In the genomic region with DNA sequence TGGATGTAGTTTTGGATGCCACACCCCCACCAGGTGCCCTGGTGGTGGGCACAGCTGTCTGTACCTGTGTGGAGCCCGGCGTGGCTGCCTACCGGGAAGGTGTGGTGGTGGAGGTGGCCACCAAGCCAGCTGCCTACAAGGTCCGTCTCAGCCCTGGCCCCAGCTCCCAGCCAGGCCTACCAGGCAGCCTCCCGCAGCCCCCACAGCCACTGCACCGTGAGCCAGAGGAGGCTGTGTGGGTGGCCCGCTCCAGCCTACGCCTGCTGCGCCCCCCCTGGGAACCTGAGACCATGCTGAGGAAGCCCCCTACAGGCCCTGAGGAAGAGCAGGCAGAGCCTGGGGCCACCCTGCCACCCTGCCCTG, we compare ENCODE assay signal across 16 cellular contexts. TPM values are rescaled to one million over a fixed set of nuclear protein-coding genes. Genes with fewer than 3 reads are reported as not detected.
DNase-seq lines count a peak whose midpoint lies in the region; ATAC-seq and TF ChIP-seq lines count a peak whose summit lies in the region.
"Had no signal": no experiment of that assay in that cellular context is flagged by ENCODE, and none has a peak within 500 bp of the region (broad histone marks: within the 10 kb centered on the region; RNA-seq: fewer than 3 reads in every experiment).

No MANE protein-coding gene starts in this region.

- H3K4me1 ChIP-seq in left ventricle myocardium inferior (peaks cover 68% of the 10 kb centered on the region), RWPE2 (ENCODE audit: insufficient read depth, poor library complexity, severe bottlenecking) (peaks cover 19% of the 10 kb centered on the region), neutrophil (ENCODE audit: control insufficient read depth in 1 of 2, insufficient read depth in 1 of 2, low read depth in 1 of 2, low read length in 1 of 2) (peaks cover 29 to 43% of the 10 kb centered on the region in 2 experiments)

- TF ChIP-seq CTCF in left ventricle myocardium inferior (IDR thresholded peaks at IDR 0.05; ENCODE audit: borderline replicate concordance) = no peak
- TF ChIP-seq CTCF in RWPE2 (IDR thresholded peaks at IDR 0.05; ENCODE audit: poor library complexity, severe bottlenecking) = no peak
- TF ChIP-seq CTCF in neutrophil (IDR thresholded peaks at IDR 0.05) = no peak

- no peak overlapping the region for H3K27ac ChIP-seq in left ventricle myocardium inferior (replicated peaks)
- H3K27ac ChIP-seq in RWPE2 (ENCODE audit: poor library complexity, severe bottlenecking) = no peak overlapping the region
- H3K27ac ChIP-seq in neutrophil = peak overlapping the region; percentile 7
- H3K27ac ChIP-seq: SJSA1 had no signal

- DNase-seq in left cardiac atrium = peak; percentile 13
- no peak for DNase-seq in left ventricle myocardium inferior
- peak; percentile 45 for DNase-seq in RWPE2 (ENCODE audit: low spot score)
- DNase-seq in ureter (ENCODE audit: low spot score) = peak; percentile 43
- DNase-seq in SHP77 (lab: John Stamatoyannopoulos, UW) = no peak
- DNase-seq: C1 segment of cervical spinal cord, DMS53, EL, KBM-7, NCI-H1105 treated with DMSO at 0.1 percent for 48 hours, NCI-H1694, NCI-H510A treated with DMSO at 0.1 percent for 48 hours, NCI-H774 had no signal

- H3K36me3 ChIP-seq in left ventricle myocardium inferior (peaks cover 32% of the 10 kb centered on the region), RWPE2 (ENCODE audit: low read depth) (peaks cover 32% of the 10 kb centered on the region), neutrophil (peaks cover 51% of the 10 kb centered on the region)

- H3K9me3 ChIP-seq in left ventricle myocardium inferior (replicated peaks) = no peaks in the 10 kb centered on the region
- no peaks in the 10 kb centered on the region for H3K9me3 ChIP-seq in RWPE2 (ENCODE audit: severe bottlenecking)
- H3K9me3 ChIP-seq in neutrophil = no peaks in the 10 kb centered on the region
- H3K9me3 ChIP-seq: SJSA1 had no signal

- no peaks in the 10 kb centered on the region for H3K27me3 ChIP-seq in left ventricle myocardium inferior (ENCODE audit: low read depth)
- no peaks in the 10 kb centered on the region for H3K27me3 ChIP-seq in RWPE2 (ENCODE audit: insufficient read depth, poor library complexity, severe bottlenecking)
- H3K27me3 ChIP-seq in neutrophil = no peaks in the 10 kb centered on the region
- H3K27me3 ChIP-seq: SJSA1 had no signal

- no peak overlapping the region for H3K4me3 ChIP-seq in left ventricle myocardium inferior
- H3K4me3 ChIP-seq in RWPE2 (ENCODE audit: severe bottlenecking) = no peak overlapping the region
- H3K4me3 ChIP-seq in neutrophil (ENCODE audit: low read depth in 1 of 2, low read length in 1 of 2) = no peak overlapping the region
- H3K4me3 ChIP-seq: SJSA1 had no signal

- intact Hi-C loops in left cardiac atrium (cut with DNase I) = no loop called here
- intact Hi-C loops in left ventricle myocardium inferior (cut with micrococcal nuclease) = no loop called here

- ATAC-seq in left cardiac atrium = no peak
- ATAC-seq in RWPE2 (ENCODE audit: low read depth) = no peak
- no peak for ATAC-seq in GM18870 (IDR thresholded peaks at IDR 0.05; ENCODE audit: unreplicated experiment)

RNA-seq across cellular contexts. Expression of a gene that starts 3.5 kb away (rescaled TPM):
- total RNA-seq in left cardiac atrium = 10 to 100 TPM; 34.7 to 42.1 TPM
- 33.3 TPM for total RNA-seq in left ventricle myocardium inferior
- total RNA-seq in ureter = 83.4 TPM

RNA-seq across cellular contexts. Expression of a gene that starts 17.6 kb away (rescaled TPM):
- total RNA-seq in left cardiac atrium (10 to 100 TPM; 37.9 to 50.6 TPM), left ventricle myocardium inferior (33.5 TPM), ureter (47.4 TPM)

RNA-seq across cellular contexts. Expression of a gene that starts 29.4 kb away (rescaled TPM):
- total RNA-seq in left cardiac atrium = under 1 TPM; 0.12 to 0.16 TPM
- total RNA-seq in left ventricle myocardium inferior = not detected
- 1.6 TPM for total RNA-seq in ureter

RNA-seq across cellular contexts. Expression of a gene that starts 29.9 kb away (rescaled TPM):
- total RNA-seq in left cardiac atrium = 1 to 10 TPM; 4.1 to 6.2 TPM
- 2.1 TPM for total RNA-seq in left ventricle myocardium inferior
- total RNA-seq in ureter = 19.8 TPM

RNA-seq across cellular contexts. Expression of a gene that starts 30.1 kb away (rescaled TPM):
- 10 to 100 TPM; 31.7 to 34.4 TPM for total RNA-seq in left cardiac atrium
- 37.6 TPM for total RNA-seq in left ventricle myocardium inferior
- total RNA-seq in ureter = 36.4 TPM

Comparison
In these comparisons a context has a peak if more than half of its experiments do, and no peak if none do; other contexts are left out.
1. DNase-seq: peak in left cardiac atrium (single experiment), RWPE2 (single experiment) and ureter (single experiment); none in left ventricle myocardium inferior (single experiment) and SHP77 (0 of 2).